Comparison of ENCODE assay signal across 8 cellular contexts in genomic region chr11:64165482-64165841, GRCh38. TPM values are rescaled to one million over a fixed set of nuclear protein-coding genes. Genes with fewer than 3 reads are reported as not detected.
DNase-seq lines count a peak whose midpoint lies in the region; TF ChIP-seq lines count a peak whose summit lies in the region.

No MANE protein-coding gene starts in this region.

- CTCF ChIA-PET in CD4-positive, alpha-beta memory T cell (lab: Charles Lee; ENCODE audit: partially characterized antibody): interaction anchor here (1.2 kb wide), 1 partner anchor 137 kb away, joined by 3 read pairs; no protein-coding TSS in a partner anchor
- CTCF ChIA-PET in HEK293 (lab: Yijun Ruan, JAX): interaction anchor here (0.6 to 0.9 kb wide), 3 partner anchors 15 to 1706 kb away, joined by 3 to 5 read pairs (median 4); no protein-coding TSS in a partner anchor
- CTCF ChIA-PET in activated CD4-positive, alpha-beta memory T cell treated with anti-CD3 and anti-CD28 coated beads, Interleukin-2, amount 10 ng/mL, durations not matched to agents 7 days and 5 days (lab: Charles Lee): interaction anchor here (0.9 to 1.7 kb wide), 3 partner anchors 13 to 39 kb away, joined by 3 to 5 read pairs (median 5); no protein-coding TSS in a partner anchor

- no peak for DNase-seq in CD4-positive, alpha-beta memory T cell
- DNase-seq in activated CD4-positive, alpha-beta memory T cell treated with anti-CD3 and anti-CD28 coated beads, Interleukin-2, amount 10 ng/mL, durations not matched to agents 7 days and 5 days: no peak
- DNase-seq in glutamatergic neuron (peak; percentile 58), retinal pigment epithelial cell (ENCODE audit: low read depth) (no peak), glomerular visceral epithelial cell (ENCODE audit: extremely low spot score) (no peak), NOMO-1 treated with DMSO at 0.1 percent for 48 hours (lab: John Stamatoyannopoulos, UW; ENCODE audit: unreplicated experiment) (no peak), T-helper 9 cell (no peak)

- peaks cover 4 to 15% (median 6%) of the 10 kb centered on the region in 4 donors for H3K4me1 Mint-ChIP-seq in CD4-positive, alpha-beta memory T cell
- peaks cover 10% of the 10 kb centered on the region for H3K4me1 Mint-ChIP-seq in activated CD4-positive, alpha-beta memory T cell treated with anti-CD3 and anti-CD28 coated beads, Interleukin-2, amount 10 ng/mL, durations not matched to agents 7 days and 5 days
- H3K4me1 Mint-ChIP-seq in glutamatergic neuron (ENCODE audit: low read depth, unreplicated experiment): peaks cover 4% of the 10 kb centered on the region

- peak overlapping the region; percentile 55 for H3K27ac ChIP-seq in CD4-positive, alpha-beta memory T cell (ENCODE audit: low read depth, low read length)
- peak overlapping the region; percentile 47; the same call in 1 of the 2 replicates for H3K27ac ChIP-seq in HEK293 (ENCODE audit: extremely low read depth, low read depth, low read length)

- peak overlapping the region in 1 of 2 donors; percentile 62 for H3K4me3 ChIP-seq in CD4-positive, alpha-beta memory T cell (ENCODE audit: low read length in 2 of 2)
- peak overlapping the region; percentile 59 for H3K4me3 ChIP-seq in HEK293 (ENCODE audit: low read depth, low read length)
- peak overlapping the region; percentile 59 for H3K4me3 ChIP-seq in retinal pigment epithelial cell (ENCODE audit: low read length)

- intact Hi-C loops in CD4-positive, alpha-beta memory T cell (cut with micrococcal nuclease): no loop called here

- peak overlapping the region in 5 of 8 donors; percentile 48 to 79 (median 79) for H3K4me3 Mint-ChIP-seq in CD4-positive, alpha-beta memory T cell
- H3K4me3 Mint-ChIP-seq in activated CD4-positive, alpha-beta memory T cell treated with anti-CD3 and anti-CD28 coated beads, Interleukin-2, amount 10 ng/mL, durations not matched to agents 7 days and 5 days: peak overlapping the region; percentile 69
- H3K4me3 Mint-ChIP-seq in glutamatergic neuron (ENCODE audit: unreplicated experiment): peak overlapping the region; percentile 61

- peak; percentile 59 for TF ChIP-seq CTCF in HEK293 (tag by site-specific recombination; IDR thresholded peaks at IDR 0.05)
- TF ChIP-seq CTCF in glutamatergic neuron (IDR thresholded peaks at IDR 0.05; ENCODE audit: partially characterized antibody, unreplicated experiment): no peak
- TF ChIP-seq CTCF in retinal pigment epithelial cell (conservative IDR thresholded peaks at IDR 0.05; ENCODE audit: low read depth, low read length): peak; percentile 11

- H3K27ac Mint-ChIP-seq in CD4-positive, alpha-beta memory T cell: no peak overlapping the region
- no peak overlapping the region for H3K27ac Mint-ChIP-seq in activated CD4-positive, alpha-beta memory T cell treated with anti-CD3 and anti-CD28 coated beads, Interleukin-2, amount 10 ng/mL, durations not matched to agents 7 days and 5 days
- no peak overlapping the region for H3K27ac Mint-ChIP-seq in glutamatergic neuron (ENCODE audit: unreplicated experiment)

- H3K27me3 Mint-ChIP-seq in CD4-positive, alpha-beta memory T cell: no peaks in the 10 kb centered on the region
- no peaks in the 10 kb centered on the region for H3K27me3 Mint-ChIP-seq in activated CD4-positive, alpha-beta memory T cell treated with anti-CD3 and anti-CD28 coated beads, Interleukin-2, amount 10 ng/mL, durations not matched to agents 7 days and 5 days
- peaks cover 2% of the 10 kb centered on the region for H3K27me3 Mint-ChIP-seq in glutamatergic neuron (ENCODE audit: unreplicated experiment)

- H3K9me3 Mint-ChIP-seq in CD4-positive, alpha-beta memory T cell: no peaks in the 10 kb centered on the region
- H3K9me3 Mint-ChIP-seq in activated CD4-positive, alpha-beta memory T cell treated with anti-CD3 and anti-CD28 coated beads, Interleukin-2, amount 10 ng/mL, durations not matched to agents 7 days and 5 days: no peaks in the 10 kb centered on the region
- peaks cover 2% of the 10 kb centered on the region for H3K9me3 Mint-ChIP-seq in glutamatergic neuron (ENCODE audit: unreplicated experiment)

- H3K9me3 ChIP-seq in CD4-positive, alpha-beta memory T cell (ENCODE audit: control insufficient read depth in 1 of 2, low read length in 2 of 2): no peaks in the 10 kb centered on the region
- no peaks in the 10 kb centered on the region for H3K9me3 ChIP-seq in HEK293 (ENCODE audit: control insufficient read depth, insufficient read depth, low read depth, low read length)

- H3K36me3 ChIP-seq in CD4-positive, alpha-beta memory T cell (ENCODE audit: insufficient read depth, low read length): no peaks in the 10 kb centered on the region
- peaks cover 0 to 2% of the 10 kb centered on the region in 2 experiments; a peak in 1 of 3 replicates for H3K36me3 ChIP-seq in HEK293 (ENCODE audit: control insufficient read depth in 2 of 2, insufficient read depth in 1 of 2, low read length in 2 of 2)

- H3K27me3 ChIP-seq in CD4-positive, alpha-beta memory T cell (ENCODE audit: insufficient read depth, low read length): no peaks in the 10 kb centered on the region

- no peaks in the 10 kb centered on the region for H3K36me3 Mint-ChIP-seq in CD4-positive, alpha-beta memory T cell
- H3K36me3 Mint-ChIP-seq in activated CD4-positive, alpha-beta memory T cell treated with anti-CD3 and anti-CD28 coated beads, Interleukin-2, amount 10 ng/mL, durations not matched to agents 7 days and 5 days (ENCODE audit: low read depth): no peaks in the 10 kb centered on the region
- no peaks in the 10 kb centered on the region for H3K36me3 Mint-ChIP-seq in glutamatergic neuron (ENCODE audit: unreplicated experiment)

- peaks cover 11% of the 10 kb centered on the region for H3K4me1 ChIP-seq in CD4-positive, alpha-beta memory T cell (ENCODE audit: insufficient read depth, low read length)
- 0 out of 2 replicates have a peak, but pooled peaks cover 2% of the 10 kb centered on the region for H3K4me1 ChIP-seq in HEK293 (ENCODE audit: control insufficient read depth, insufficient read depth, low read length)

- POLR2A ChIA-PET in CD4-positive, alpha-beta memory T cell (lab: Charles Lee; ENCODE audit: partially characterized antibody): interaction anchor here (0.6 to 2.8 kb wide), 4 partner anchors 19 to 180 kb away, joined by 3 to 25 read pairs (median 4); partner anchors contain the start of genes NUDT22, OTUB1, STIP1 and TRPT1
- POLR2A ChIA-PET in HEK293 (lab: Yijun Ruan, JAX): interaction anchor here (0.6 to 2.9 kb wide), 4 partner anchors 20 to 191 kb away, joined by 3 to 20 read pairs (median 4); partner anchors contain the start of genes COX8A and STIP1
- POLR2A ChIA-PET in activated CD4-positive, alpha-beta memory T cell treated with anti-CD3 and anti-CD28 coated beads, Interleukin-2, amount 10 ng/mL, durations not matched to agents 7 days and 5 days (lab: Charles Lee): interaction anchor here (0.6 to 6.3 kb wide), 4 partner anchors 13 to 105 kb away, joined by 3 to 51 read pairs (median 3); partner anchors contain the start of gene STIP1

TF ChIP-seq in HEK293, 187 proteins besides CTCF, POLR2A, EP300 and RAD21:
- TF ChIP-seq IKZF3 (tag by site-specific recombination; IDR thresholded peaks at IDR 0.05): no peak
- TF ChIP-seq GLIS2 (tag by site-specific recombination; IDR thresholded peaks at IDR 0.05): peak; percentile 80

RNA-seq across cellular contexts. Expression of gene MACROD1, which starts 0.5 kb away (rescaled TPM):
- total RNA-seq in CD4-positive, alpha-beta memory T cell: 1 to 10 TPM; 8.1 to 8.7 TPM
- 1 to 10 TPM; 5.0 to 6.5 TPM for polyA plus RNA-seq in CD4-positive, alpha-beta memory T cell
- total RNA-seq in activated CD4-positive, alpha-beta memory T cell treated with anti-CD3 and anti-CD28 coated beads, Interleukin-2, amount 10 ng/mL, durations not matched to agents 7 days and 5 days: 1 to 10 TPM; 8.8 to 9.1 TPM
- 12.7 TPM for total RNA-seq in glutamatergic neuron (ENCODE audit: unreplicated experiment)

RNA-seq across cellular contexts. Expression of gene STIP1, which starts 20.5 kb away (rescaled TPM):
- 100 to 1,000 TPM in 1 of 2 experiments, 10 to 100 TPM in 1; 97.4 to 106 TPM for total RNA-seq in CD4-positive, alpha-beta memory T cell
- 10 to 100 TPM; 37.1 to 98.8 TPM for polyA plus RNA-seq in CD4-positive, alpha-beta memory T cell
- 100 to 1,000 TPM; 258 to 269 TPM for total RNA-seq in activated CD4-positive, alpha-beta memory T cell treated with anti-CD3 and anti-CD28 coated beads, Interleukin-2, amount 10 ng/mL, durations not matched to agents 7 days and 5 days
- 160 TPM for total RNA-seq in glutamatergic neuron (ENCODE audit: unreplicated experiment)

RNA-seq across cellular contexts. Expression of gene FERMT3, which starts 41.1 kb away (rescaled TPM):
- total RNA-seq in CD4-positive, alpha-beta memory T cell: 100 to 1,000 TPM; 149 to 152 TPM
- polyA plus RNA-seq in CD4-positive, alpha-beta memory T cell: 100 to 1,000 TPM; 198 to 202 TPM
- 100 to 1,000 TPM; 195 to 199 TPM for total RNA-seq in activated CD4-positive, alpha-beta memory T cell treated with anti-CD3 and anti-CD28 coated beads, Interleukin-2, amount 10 ng/mL, durations not matched to agents 7 days and 5 days
- total RNA-seq in glutamatergic neuron (ENCODE audit: unreplicated experiment): 2.0 TPM

Comparison
In these comparisons a context has a peak if more than half of its experiments do, and no peak if none do; other contexts are left out.
1. RNA of gene FERMT3, which starts 41.1 kb away (total RNA-seq): 195 to 199 TPM in activated CD4-positive, alpha-beta memory T cell treated with anti-CD3 and anti-CD28 coated beads, Interleukin-2, amount 10 ng/mL, durations not matched to agents 7 days and 5 days and 149 to 152 TPM in CD4-positive, alpha-beta memory T cell; 2.0 TPM in glutamatergic neuron (single experiment); every median in the first group is over 10 times any median in the second.
2. Peak in every context shown above with its lines, with median percentiles within 50 percentile points of each other: H3K4me3 Mint-ChIP-seq.